ENCODE assay signal across 23 cellular contexts in the genomic region with DNA sequence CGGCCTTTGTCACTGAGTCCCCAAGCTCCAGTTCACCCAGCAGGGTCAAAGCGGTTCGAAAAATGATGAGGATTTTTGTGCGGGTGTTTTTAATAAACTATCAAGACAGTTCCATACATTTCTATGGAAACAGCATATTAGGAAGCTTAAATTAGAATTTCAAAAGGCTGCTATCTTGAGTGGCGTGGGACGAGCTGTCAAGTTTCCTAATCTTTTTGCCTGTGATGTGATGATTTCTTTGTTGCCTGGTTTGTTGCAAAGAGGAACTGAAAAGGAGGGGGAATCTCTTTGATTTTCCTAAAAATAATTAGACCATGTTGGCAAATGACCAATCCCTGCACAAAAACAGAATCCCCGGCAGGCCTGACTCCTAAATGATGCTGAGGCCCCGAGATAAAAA.
DNase-seq lines count a peak whose midpoint lies in the region; ATAC-seq, FAIRE-seq and TF ChIP-seq lines count a peak whose summit lies in the region.
"Had no signal": no experiment of that assay in that cellular context is flagged by ENCODE, and none has a peak within 500 bp of the region (broad histone marks: within the 10 kb centered on the region; RNA-seq: fewer than 3 reads in every experiment).

No MANE protein-coding gene starts in this region.

- H3K4me2 ChIP-seq in MM.1S (ENCODE audit: low read depth, low read length), result peak overlapping the region; percentile 27; the same call in 1 of the 2 replicates
- H3K4me2 ChIP-seq: SK-N-SH, smooth muscle cell had no signal

- H3K27me3 ChIP-seq in MM.1S (replicated peaks; ENCODE audit: insufficient read depth, low read length), result no peaks in the 10 kb centered on the region
- H3K27me3 ChIP-seq: body of pancreas, MG63 had no signal

- FAIRE-seq in GM12892 (lab: Jason Lieb, UNC), result no peak
- FAIRE-seq: endothelial cell of umbilical vein had no signal

- H3K36me3 ChIP-seq in MM.1S (replicated peaks; ENCODE audit: insufficient read depth, low read length), result no peaks in the 10 kb centered on the region
- H3K36me3 ChIP-seq: MG63 had no signal

- no peak for TF ChIP-seq POLR2A in GM12892 (IDR thresholded peaks at IDR 0.05; ENCODE audit: low read depth, low read length)

- 0 out of 2 replicates have a peak, but pooled peaks cover 7% of the 10 kb centered on the region for H3K4me1 ChIP-seq in MM.1S (ENCODE audit: low read length)
- H3K4me1 ChIP-seq: body of pancreas, left ventricle myocardium inferior had no signal

- H3K9me2 ChIP-seq in MM.1S (replicated peaks; ENCODE audit: insufficient read depth, low read length), result no peaks in the 10 kb centered on the region
- H3K9me2 ChIP-seq: SK-N-SH had no signal

- no peaks in the 10 kb centered on the region for H3K79me2 ChIP-seq in MM.1S (ENCODE audit: low read length)

- H3F3A ChIP-seq in MM.1S (ENCODE audit: insufficient read depth, low read length), result 0 out of 2 replicates have a peak, but pooled peaks cover 4% of the 10 kb centered on the region

- TF ChIP-seq CTCF in MM.1S (IDR thresholded peaks at IDR 0.05; ENCODE audit: low read length), result no peak
- TF ChIP-seq CTCF in brain (conservative IDR thresholded peaks at IDR 0.05), result no peak

- H3K27ac ChIP-seq in MM.1S (ENCODE audit: low read length), result peak overlapping the region; percentile 65; the same call in 1 of the 2 replicates
- H3K27ac ChIP-seq: body of pancreas, GM23248, left ventricle myocardium inferior had no signal

- DNase-seq in SIG-M5 treated with dmso at 0.1 percent for 504 hours (lab: John Stamatoyannopoulos, UW; ENCODE audit: unreplicated experiment) (peak; percentile 33), SIG-M5 (lab: John Stamatoyannopoulos, UW) (no peak), MM.1S (no peak), retina (peak; percentile 63), HUDEP-2 (lab: John Stamatoyannopoulos, UW; ENCODE audit: unreplicated experiment in 76 of 76) (no peak), GM12892 (ENCODE audit: insufficient read length) (no peak)
- DNase-seq: activated CD4-positive, CD25-positive, alpha-beta regulatory T cell; body of pancreas; cortex of kidney; DMS 273 treated with DMSO at 0.1 percent for 48 hours; GF-D8; left ventricle myocardium inferior; NCI-H187 treated with DMSO at 0.1 percent for 48 hours; NCI-H226; SK-N-SH; stimulated activated CD4-positive, alpha-beta T cell treated with anti-CD3 and anti-CD28 coated beads, Interleukin-4, amount 100 ng/mL, for 1 hour; T-helper 9 cell had no signal

- no peaks in the 10 kb centered on the region for H4K20me1 ChIP-seq in MM.1S (ENCODE audit: insufficient read depth, low read length)

- peak overlapping the region; percentile 24 to 97 (median 85) for H3K27ac Mint-ChIP-seq in brain

- no peak overlapping the region for H2AFZ ChIP-seq in MM.1S (ENCODE audit: low read length)
- H2AFZ ChIP-seq: GM23248 had no signal

- H3K27me3 Mint-ChIP-seq in brain, result peaks cover 10% of the 10 kb centered on the region

- H3K9me3 Mint-ChIP-seq in brain, result peaks cover 10 to 12% (median 10%) of the 10 kb centered on the region in 5 experiments

- no peak overlapping the region for H3K9ac ChIP-seq in MM.1S (ENCODE audit: low read length)
- H3K9ac ChIP-seq: GM23248, SK-N-SH had no signal

- peaks cover 6% of the 10 kb centered on the region for H3K36me3 Mint-ChIP-seq in brain

- no peak for ATAC-seq in GM21737 (IDR thresholded peaks at IDR 0.05; ENCODE audit: unreplicated experiment)
- ATAC-seq: body of pancreas had no signal

- H3K4me3 Mint-ChIP-seq in brain, result peak overlapping the region in 1 of 5 experiments; percentile 17

- no peak overlapping the region for H3K4me3 ChIP-seq in MM.1S (ENCODE audit: low read length)
- H3K4me3 ChIP-seq: body of pancreas, GM23248, left ventricle myocardium inferior, MG63, smooth muscle cell had no signal

- H3K4me1 Mint-ChIP-seq in brain, result peaks cover 51% of the 10 kb centered on the region

- H3K9me3 ChIP-seq in MM.1S (replicated peaks; ENCODE audit: insufficient read depth, low read length), result no peaks in the 10 kb centered on the region
- H3K9me3 ChIP-seq: body of pancreas, MG63, SK-N-SH had no signal

Comparison
In these comparisons a context has a peak if more than half of its experiments do, and no peak if none do; other contexts are left out.
1. DNase-seq: peak in SIG-M5 treated with dmso at 0.1 percent for 504 hours (single experiment) and retina (single experiment); none in SIG-M5 (single experiment), MM.1S (single experiment), HUDEP-2 (0 of 76) and GM12892 (single experiment).